ENCODE assay signal across 8 cellular contexts in the genomic region with DNA sequence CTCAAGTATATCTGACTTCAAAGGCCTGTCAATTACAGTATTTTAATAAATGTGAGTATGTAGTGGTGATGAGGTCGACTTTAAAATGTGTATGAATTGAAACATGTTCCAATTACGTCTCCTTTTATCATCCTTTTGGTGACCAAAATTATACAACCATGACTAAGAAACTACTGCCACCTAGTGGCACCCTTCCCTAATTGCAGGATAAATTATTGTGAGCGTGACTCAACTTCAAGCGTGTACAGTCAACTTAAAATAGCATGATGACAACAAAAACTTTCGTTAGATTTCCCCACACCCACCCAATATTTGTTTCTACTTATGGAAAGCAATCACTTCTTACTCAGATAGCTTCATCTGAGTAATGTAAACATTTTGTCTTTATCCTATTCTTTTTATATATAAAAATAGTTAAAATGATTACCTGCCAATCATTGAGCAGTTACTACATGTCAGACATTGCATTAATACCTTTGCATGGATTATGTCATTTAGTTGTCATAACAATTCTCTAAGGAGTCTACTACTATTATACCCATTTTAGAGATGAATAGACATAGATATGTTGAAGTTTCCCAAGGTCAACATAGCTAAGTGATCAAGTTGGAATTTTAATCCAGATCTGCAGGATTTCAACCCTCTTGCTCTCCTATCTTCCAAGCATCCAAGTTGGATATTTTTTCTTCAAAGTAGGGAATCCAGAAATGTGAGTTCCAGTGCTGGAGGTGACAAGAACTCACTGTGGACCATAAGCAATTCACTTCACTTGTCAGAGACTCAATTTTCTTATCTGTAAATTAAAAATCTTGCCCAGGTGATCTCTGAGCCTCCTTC.
DNase-seq lines count a peak whose midpoint lies in the region; ATAC-seq and TF ChIP-seq lines count a peak whose summit lies in the region.

No MANE protein-coding gene starts in this region.

- H3K27me3 ChIP-seq in foreskin keratinocyte: peaks cover 3% of the 10 kb centered on the region

- H3K27ac ChIP-seq in foreskin keratinocyte (no peak overlapping the region), coronary artery (no peak overlapping the region)

- CTCF ChIA-PET in Calu3 (lab: Charles Lee): interaction anchor here (0.7 kb wide), 1 partner anchor 106 kb away, joined by 5 read pairs; the partner anchor contains the start of gene MEX3B

- H3K4me1 ChIP-seq in foreskin keratinocyte: no peaks in the 10 kb centered on the region

- H3K27ac Mint-ChIP-seq in Calu3 (ENCODE audit: unreplicated experiment): no peak overlapping the region
- no peak overlapping the region for H3K27ac Mint-ChIP-seq in type B pancreatic cell

- DNase-seq in Calu3 (peak; percentile 37), H4 (ENCODE audit: low spot score) (peak; percentile 37), SHP77 treated with DMSO at 0.1 percent for 48 hours (lab: John Stamatoyannopoulos, UW) (peak; percentile 40), foreskin keratinocyte (peak; percentile 28 to 74), type B pancreatic cell (ENCODE audit: extremely low spot score, unreplicated experiment) (no peak), coronary artery (ENCODE audit: low spot score) (no peak), Right ventricle myocardium superior (no peak)

- ATAC-seq in foreskin keratinocyte (peak; percentile 50), GM19452 (IDR thresholded peaks at IDR 0.05; ENCODE audit: unreplicated experiment) (no peak), Right ventricle myocardium superior (ENCODE audit: poor library complexity) (no peak)

- H3K9me3 Mint-ChIP-seq in Calu3 (ENCODE audit: low read depth, unreplicated experiment) (peaks cover 6% of the 10 kb centered on the region), type B pancreatic cell (no peaks in the 10 kb centered on the region)

- no peaks in the 10 kb centered on the region for H3K36me3 Mint-ChIP-seq in Calu3 (ENCODE audit: insufficient read depth, unreplicated experiment)
- peaks cover 3% of the 10 kb centered on the region for H3K36me3 Mint-ChIP-seq in type B pancreatic cell

- no peak overlapping the region for H3K4me3 Mint-ChIP-seq in Calu3 (ENCODE audit: low read depth, unreplicated experiment)
- H3K4me3 Mint-ChIP-seq in type B pancreatic cell: no peak overlapping the region

- H3K4me1 Mint-ChIP-seq in Calu3 (ENCODE audit: low read depth, unreplicated experiment) (no peaks in the 10 kb centered on the region), type B pancreatic cell (ENCODE audit: unreplicated experiment) (peaks cover 33% of the 10 kb centered on the region)

- H3K4me3 ChIP-seq in coronary artery: no peak overlapping the region

- intact Hi-C loops in Calu3 (cut with micrococcal nuclease; ENCODE audit: unreplicated experiment): loop anchor here (1.0 to 5.0 kb wide), 2 partner anchors 460 to 528 kb away; no protein-coding TSS in a partner anchor
- intact Hi-C loops in Right ventricle myocardium superior (cut with DNase I): loop anchor here (10.0 kb wide), 1 partner anchor 455 kb away; no protein-coding TSS in a partner anchor

- peak; percentile 40 for TF ChIP-seq CTCF in Calu3 (IDR thresholded peaks at IDR 0.05; ENCODE audit: unreplicated experiment)
- TF ChIP-seq CTCF in foreskin keratinocyte (conservative IDR thresholded peaks at IDR 0.05): peak; percentile 86
- peak; percentile 85 for TF ChIP-seq CTCF in type B pancreatic cell (conservative IDR thresholded peaks at IDR 0.05)
- TF ChIP-seq CTCF in coronary artery (IDR thresholded peaks at IDR 0.05): no peak

- no TSS peak for BruUV-seq in Calu3 (replicated peaks; lab: Mats Ljungman, UMichigan)

- H3K27me3 Mint-ChIP-seq in Calu3 (ENCODE audit: unreplicated experiment): peaks cover 13% of the 10 kb centered on the region
- H3K27me3 Mint-ChIP-seq in type B pancreatic cell: no peaks in the 10 kb centered on the region

Comparison
In these comparisons a context has a peak if more than half of its experiments do, and no peak if none do; other contexts are left out.
1. DNase-seq: peak in Calu3 (single experiment), H4 (single experiment), SHP77 treated with DMSO at 0.1 percent for 48 hours (single experiment) and foreskin keratinocyte (2 of 2); none in type B pancreatic cell (single experiment), coronary artery (single experiment) and Right ventricle myocardium superior (single experiment).